Comparison of ENCODE assay signal across 13 cellular contexts in genomic region chr17:5580367-5580766, GRCh38. TPM values are rescaled to one million over a fixed set of nuclear protein-coding genes. Genes with fewer than 3 reads are reported as not detected.
DNase-seq lines count a peak whose midpoint lies in the region; ATAC-seq and TF ChIP-seq lines count a peak whose summit lies in the region.
"Had no signal": no experiment of that assay in that cellular context is flagged by ENCODE, and none has a peak within 500 bp of the region (broad histone marks: within the 10 kb centered on the region; RNA-seq: fewer than 3 reads in every experiment).

No MANE protein-coding gene starts in this region.

- no peak overlapping the region for H3K4me3 ChIP-seq in AG09309 (ENCODE audit: control insufficient read depth, low read depth, low read length)
- no peak overlapping the region for H3K4me3 ChIP-seq in fibroblast of the aortic adventitia (ENCODE audit: low read depth, low read length)
- H3K4me3 ChIP-seq: HAP-1 had no signal

- intact Hi-C loops in head of caudate nucleus (cut with DNase I) = no loop called here

- no peak for ATAC-seq in HG02798 (IDR thresholded peaks at IDR 0.05; ENCODE audit: poor library complexity, unreplicated experiment)

- TF ChIP-seq CTCF in AG09309 (IDR thresholded peaks at IDR 0.05; ENCODE audit: control insufficient read depth, insufficient read depth, low read depth, low read length, missing control alignments) (no peak), fibroblast of the aortic adventitia (IDR thresholded peaks at IDR 0.05; ENCODE audit: insufficient read depth, low read length) (no peak)

- DNase-seq in AG09309 (ENCODE audit: low read depth) = peak; percentile 40
- DNase-seq in EH (ENCODE audit: low read depth) = peak; percentile 31
- peak; percentile 6 for DNase-seq in RPMI7951 (ENCODE audit: low read depth)
- DNase-seq in fibroblast of the aortic adventitia (ENCODE audit: low read depth) = peak; percentile 68
- no peak for DNase-seq in HK-2 (ENCODE audit: unreplicated experiment)
- no peak for DNase-seq in head of caudate nucleus
- no peak for DNase-seq in activated CD4-positive, alpha-beta T cell treated with anti-CD3 and anti-CD28 coated beads, Interleukin-2, amount 50 U/mL, for 1 hour
- DNase-seq: NCI-H1092; NCI-H345; stimulated activated CD4-positive, alpha-beta T cell treated with anti-CD3 and anti-CD28 coated beads, Interleukin-4, amount 100 ng/mL, for 24 hours; stimulated activated naive CD4-positive, alpha-beta T cell treated with Interleukin-2 at 50 U/mL for 16 hours had no signal

RNA-seq across cellular contexts. Expression of gene NLRP1, which starts 3.9 kb away (rescaled TPM):
- 9.3 and 10.1 TPM in 2 replicates for total RNA-seq in RPMI7951 (2014; rRNA removed; shearing (Covaris generic))
- total RNA-seq in fibroblast of the aortic adventitia (ENCODE audit: low replicate concordance) = 35.1 and 55.4 TPM in 2 replicates

Comparison
In these comparisons a context has a peak if more than half of its experiments do, and no peak if none do; other contexts are left out.
1. DNase-seq: peak in AG09309 (single experiment), EH (single experiment), RPMI7951 (single experiment) and fibroblast of the aortic adventitia (single experiment); none in HK-2 (single experiment), head of caudate nucleus (0 of 42) and activated CD4-positive, alpha-beta T cell treated with anti-CD3 and anti-CD28 coated beads, Interleukin-2, amount 50 U/mL, for 1 hour (single experiment).